Comparison of ENCODE assay signal across 21 cellular contexts in the genomic region with DNA sequence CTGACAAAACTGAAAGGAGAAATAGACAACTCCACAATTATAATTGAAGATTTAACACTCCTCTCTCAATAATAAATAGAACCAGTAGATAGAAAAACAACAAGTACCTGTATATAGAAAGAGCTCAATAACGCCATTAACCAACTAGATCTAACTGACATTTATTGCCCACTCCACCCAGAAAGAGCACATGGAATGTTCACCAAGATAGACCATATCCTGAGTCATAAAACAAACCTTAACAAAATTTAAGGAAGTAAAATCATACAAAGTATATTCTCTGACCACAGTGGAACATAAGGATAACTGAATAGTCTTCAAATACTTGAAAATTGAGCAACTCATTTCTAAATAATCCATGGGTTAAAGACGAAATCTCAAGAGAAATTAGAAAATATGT. TPM values are rescaled to one million over a fixed set of nuclear protein-coding genes. Genes with fewer than 3 reads are reported as not detected.
"Had no signal": no experiment of that assay in that cellular context is flagged by ENCODE, and none has a peak within 500 bp of the region (broad histone marks: within the 10 kb centered on the region; RNA-seq: fewer than 3 reads in every experiment).

No MANE protein-coding gene starts in this region.

- H3K36me3 ChIP-seq: brain microvascular endothelial cell, lower lobe of right lung, prostate gland had no signal

- DNase-seq: activated CD4-positive, alpha-beta T cell treated with anti-CD3 and anti-CD28 coated beads for 1 hour; activated CD4-positive, alpha-beta T cell treated with anti-CD3 and anti-CD28 coated beads, Interleukin-2, amount 50 U/mL, for 4 hours; activated naive CD4-positive, alpha-beta T cell treated with Interleukin-2 at 50 U/mL for 16 hours; activated T-cell treated with anti-CD3 and anti-CD28 coated beads for 4 hours; anterior cingulate cortex; brain microvascular endothelial cell; cerebellar nuclear complex; dorsolateral prefrontal cortex; erythroblast; gastrocnemius medialis; heart right ventricle; left cardiac atrium; lower lobe of right lung; nephron progenitor cell; occipital lobe; right cardiac atrium; stimulated activated naive CD8-positive, alpha-beta T cell treated with anti-CD3 and anti-CD28 coated beads, Interleukin-15, Interleukin-2, amounts not matched to agents 100 U/mL and 50 U/mL, for 24 hours had no signal

- H3K9me3 ChIP-seq: gastrocnemius medialis, prostate gland had no signal

- H3K27ac ChIP-seq: brain microvascular endothelial cell, dorsolateral prefrontal cortex, gastrocnemius medialis, heart right ventricle, lower lobe of right lung, prostate gland, VCaP had no signal

- H3K27me3 ChIP-seq: brain microvascular endothelial cell, dorsolateral prefrontal cortex, gastrocnemius medialis, heart right ventricle had no signal

- H3K4me3 ChIP-seq: dorsolateral prefrontal cortex, gastrocnemius medialis, heart right ventricle, lower lobe of right lung, prostate gland, smooth muscle cell had no signal

- ATAC-seq: activated T-helper 17 cell treated with anti-CD3 and anti-CD28 coated beads, Interleukin-2, amount 50 U/mL, for 72 hours; gastrocnemius medialis; heart right ventricle; left cardiac atrium; lower lobe of right lung; right cardiac atrium; stimulated activated naive CD8-positive, alpha-beta T cell treated with anti-CD3 and anti-CD28 coated beads, Interleukin-15, Interleukin-2, amounts not matched to agents 100 U/mL and 50 U/mL, for 24 hours had no signal

- H3K4me1 ChIP-seq: gastrocnemius medialis, heart right ventricle, lower lobe of right lung, prostate gland had no signal

- H3K4me2 ChIP-seq: smooth muscle cell had no signal

RNA-seq across cellular contexts. Expression of gene KBTBD12, which starts 25.1 kb away (rescaled TPM):
- total RNA-seq: activated T-helper 17 cell treated with anti-CD3 and anti-CD28 coated beads, Interleukin-2, amount 50 U/mL, for 72 hours; smooth muscle cell had no signal
- polyA plus RNA-seq: smooth muscle cell had no signal
